ENCODE assay signal across 23 cellular contexts in the genomic region with DNA sequence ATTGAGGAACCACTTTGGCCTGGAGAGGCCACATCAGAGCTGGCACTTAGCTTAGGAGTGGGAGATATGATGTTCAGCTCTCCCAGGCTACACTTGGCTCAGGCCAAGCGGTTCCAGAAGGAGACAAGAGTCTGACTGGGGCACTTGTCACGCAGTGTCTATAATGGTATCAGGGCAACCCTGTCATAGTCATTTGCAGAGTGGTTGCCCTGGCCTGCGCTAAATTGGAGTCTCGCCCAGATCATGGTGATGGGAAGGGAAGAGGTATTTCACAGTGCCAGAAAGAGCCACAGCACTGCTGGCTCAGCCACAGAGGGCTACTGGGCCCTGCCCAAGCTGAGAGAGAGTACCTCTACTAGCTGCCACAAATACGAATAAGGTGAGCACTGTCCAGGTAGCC.
"Had no signal": no experiment of that assay in that cellular context is flagged by ENCODE, and none has a peak within 500 bp of the region (broad histone marks: within the 10 kb centered on the region; RNA-seq: fewer than 3 reads in every experiment).

No MANE protein-coding gene starts in this region.

- H3K4me3 ChIP-seq: body of pancreas, cardiac muscle cell, hepatocyte, sigmoid colon, thyroid gland had no signal

- H3K9me3 Mint-ChIP-seq: activated naive CD4-positive, alpha-beta T cell treated with anti-CD3 and anti-CD28 coated beads, Interleukin-2, amount 50 U/mL, for 24 hours; activated T-helper 1 cell treated with anti-CD3 and anti-CD28 coated beads, Interleukin-12 subunit alpha, Interleukin-12 subunit beta, Interleukin-2, Interleukin-4 antibody, amounts not matched to agents 30 ng/mL and 10 ng/mL and 1 ng/mL, durations not matched to agents 14 hours and 24 hours and 36 hours; immature natural killer cell; mesothelial cell of epicardium; nephron; stimulated activated naive CD8-positive, alpha-beta T cell treated with anti-CD3 and anti-CD28 coated beads, Interleukin-15, Interleukin-2, amounts not matched to agents 100 ng/mL and 50 ng/mL, for 24 hours had no signal

- H3K27ac Mint-ChIP-seq: activated CD8-positive, alpha-beta T cell treated with anti-CD3 and anti-CD28 coated beads, Interleukin-2, amount 10 ng/mL, durations not matched to agents 7 days and 5 days; activated naive CD4-positive, alpha-beta T cell treated with anti-CD3 and anti-CD28 coated beads, Interleukin-2, amount 50 U/mL, for 24 hours; activated T-helper 1 cell treated with anti-CD3 and anti-CD28 coated beads, Interleukin-12 subunit alpha, Interleukin-12 subunit beta, Interleukin-2, Interleukin-4 antibody, amounts not matched to agents 30 ng/mL and 10 ng/mL and 1 ng/mL, durations not matched to agents 14 hours and 24 hours and 36 hours; mesothelial cell of epicardium; nephron; stimulated activated naive CD8-positive, alpha-beta T cell treated with anti-CD3 and anti-CD28 coated beads, Interleukin-15, Interleukin-2, amounts not matched to agents 100 ng/mL and 50 ng/mL, for 24 hours had no signal

- H3K36me3 Mint-ChIP-seq: activated naive CD4-positive, alpha-beta T cell treated with anti-CD3 and anti-CD28 coated beads, Interleukin-2, amount 50 U/mL, for 24 hours; immature natural killer cell; mesothelial cell of epicardium had no signal

- H3K9me3 ChIP-seq: body of pancreas, sigmoid colon, thyroid gland had no signal

- DNase-seq: activated CD4-positive, alpha-beta T cell treated with anti-CD3 and anti-CD28 coated beads, Interleukin-2, amount 50 U/mL, for 1 hour; activated CD4-positive, CD25-positive, alpha-beta regulatory T cell treated with anti-CD3 and anti-CD28 coated beads, Interleukin-2, amount 50 U/mL, for 72 hours; activated CD8-positive, alpha-beta T cell treated with anti-CD3 and anti-CD28 coated beads, Interleukin-2, amount 10 ng/mL, durations not matched to agents 7 days and 5 days; activated gamma-delta T cell; anterior cingulate cortex; body of pancreas; dermis blood vessel endothelial cell; effector CD8-positive, alpha-beta T cell; erythroblast; immature natural killer cell; sigmoid colon; stimulated activated CD4-positive, alpha-beta T cell treated with anti-CD3 and anti-CD28 coated beads, Interleukin-4, amount 100 ng/mL, for 1 hour; WERI-Rb-1 had no signal

- H3K27me3 Mint-ChIP-seq: activated naive CD4-positive, alpha-beta T cell treated with anti-CD3 and anti-CD28 coated beads, Interleukin-2, amount 50 U/mL, for 24 hours; stimulated activated naive CD8-positive, alpha-beta T cell treated with anti-CD3 and anti-CD28 coated beads, Interleukin-15, Interleukin-2, amounts not matched to agents 100 ng/mL and 50 ng/mL, for 24 hours had no signal

- H3K27me3 ChIP-seq: body of pancreas, hepatocyte, sigmoid colon, thyroid gland had no signal

- H3K36me3 ChIP-seq: cardiac muscle cell, sigmoid colon, thyroid gland, WERI-Rb-1 had no signal

- H3K27ac ChIP-seq: body of pancreas, cardiac muscle cell, hepatocyte, parathyroid adenoma, sigmoid colon, thyroid gland, WERI-Rb-1 had no signal

- ATAC-seq: activated CD8-positive, alpha-beta T cell treated with anti-CD3 and anti-CD28 coated beads, Interleukin-2, amount 10 ng/mL, durations not matched to agents 7 days and 5 days; body of pancreas; left lobe of liver had no signal

- H3K4me1 ChIP-seq: body of pancreas, parathyroid adenoma, thyroid gland had no signal

- H3K4me3 Mint-ChIP-seq: activated CD8-positive, alpha-beta T cell treated with anti-CD3 and anti-CD28 coated beads, Interleukin-2, amount 10 ng/mL, durations not matched to agents 7 days and 5 days; activated naive CD4-positive, alpha-beta T cell treated with anti-CD3 and anti-CD28 coated beads, Interleukin-2, amount 50 U/mL, for 24 hours; activated T-helper 1 cell treated with anti-CD3 and anti-CD28 coated beads, Interleukin-12 subunit alpha, Interleukin-12 subunit beta, Interleukin-2, Interleukin-4 antibody, amounts not matched to agents 30 ng/mL and 10 ng/mL and 1 ng/mL, durations not matched to agents 14 hours and 24 hours and 36 hours; immature natural killer cell; mesothelial cell of epicardium; nephron; stimulated activated naive CD8-positive, alpha-beta T cell treated with anti-CD3 and anti-CD28 coated beads, Interleukin-15, Interleukin-2, amounts not matched to agents 100 ng/mL and 50 ng/mL, for 24 hours had no signal

- H3K4me1 Mint-ChIP-seq: activated naive CD4-positive, alpha-beta T cell treated with anti-CD3 and anti-CD28 coated beads, Interleukin-2, amount 50 U/mL, for 24 hours; immature natural killer cell had no signal
